In genomic region chr6:138403801-138404665, GRCh38 we compare ENCODE assay signal across 1 cellular context.
A peak's percentile ranks its signal among the peaks of the same experiment; 100 is the strongest.
TF ChIP-seq lines count a peak whose summit lies in the region.

HEBP2 (plus strand) TSS chr6:138404223; CDS start chr6:138404496, 273 bp downstream.

TF ChIP-seq in HepG2, 621 proteins besides CTCF, POLR2A, EP300 and RAD21 (continued from another document):
- TF ChIP-seq RFXAP (CRISPR knock-in tag; IDR thresholded peaks at IDR 0.05; ENCODE audit: borderline replicate concordance) (peak; percentile 90), ZZZ3 (CRISPR knock-in tag; IDR thresholded peaks at IDR 0.05; ENCODE audit: borderline replicate concordance) (peak; percentile 50; the same call in 1 of the 2 replicates), ZFP62 (CRISPR knock-in tag; IDR thresholded peaks at IDR 0.05) (0 out of 2 replicates have a peak, but pooled peaks have one; percentile 65), ZNF549 (CRISPR knock-in tag; IDR thresholded peaks at IDR 0.05) (peak; percentile 73), ZFP36 (IDR thresholded peaks at IDR 0.05; ENCODE audit: borderline replicate concordance, low read depth, low read length, partially characterized antibody) (no peak), JUN (CRISPR knock-in tag; IDR thresholded peaks at IDR 0.05) (peak; percentile 38; the same call in 1 of the 2 replicates), JARID2 (CRISPR knock-in tag; IDR thresholded peaks at IDR 0.05; ENCODE audit: insufficient replicate concordance) (no peak), ZKSCAN1 (IDR thresholded peaks at IDR 0.05; ENCODE audit: low read length) (0 out of 2 replicates have a peak, but pooled peaks have one; percentile 11), ZBTB21 (CRISPR knock-in tag; IDR thresholded peaks at IDR 0.05) (no peak), TFAP4 (IDR thresholded peaks at IDR 0.05; ENCODE audit: borderline replicate concordance, low read depth) (peak; percentile 90; the same call in 1 of the 2 replicates), ZNF383 (CRISPR knock-in tag; IDR thresholded peaks at IDR 0.05; ENCODE audit: borderline replicate concordance) (peak; percentile 63; the same call in 1 of the 2 replicates), ZNF781 (CRISPR knock-in tag; IDR thresholded peaks at IDR 0.05; ENCODE audit: borderline replicate concordance, not compliant biosample characterization) (no peak), RFX3 (CRISPR knock-in tag; IDR thresholded peaks at IDR 0.05) (no peak), ZNF44 (CRISPR knock-in tag; IDR thresholded peaks at IDR 0.05) (no peak), HOMEZ (CRISPR knock-in tag; IDR thresholded peaks at IDR 0.05; ENCODE audit: low read depth) (peak; percentile 79; the same call in 1 of the 2 replicates)
- TF ChIP-seq, protein P1, sequence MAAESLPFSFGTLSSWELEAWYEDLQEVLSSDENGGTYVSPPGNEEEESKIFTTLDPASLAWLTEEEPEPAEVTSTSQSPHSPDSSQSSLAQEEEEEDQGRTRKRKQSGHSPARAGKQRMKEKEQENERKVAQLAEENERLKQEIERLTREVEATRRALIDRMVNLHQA (CRISPR knock-in tag; IDR thresholded peaks at IDR 0.05) = no peak
- TF ChIP-seq, protein P2, sequence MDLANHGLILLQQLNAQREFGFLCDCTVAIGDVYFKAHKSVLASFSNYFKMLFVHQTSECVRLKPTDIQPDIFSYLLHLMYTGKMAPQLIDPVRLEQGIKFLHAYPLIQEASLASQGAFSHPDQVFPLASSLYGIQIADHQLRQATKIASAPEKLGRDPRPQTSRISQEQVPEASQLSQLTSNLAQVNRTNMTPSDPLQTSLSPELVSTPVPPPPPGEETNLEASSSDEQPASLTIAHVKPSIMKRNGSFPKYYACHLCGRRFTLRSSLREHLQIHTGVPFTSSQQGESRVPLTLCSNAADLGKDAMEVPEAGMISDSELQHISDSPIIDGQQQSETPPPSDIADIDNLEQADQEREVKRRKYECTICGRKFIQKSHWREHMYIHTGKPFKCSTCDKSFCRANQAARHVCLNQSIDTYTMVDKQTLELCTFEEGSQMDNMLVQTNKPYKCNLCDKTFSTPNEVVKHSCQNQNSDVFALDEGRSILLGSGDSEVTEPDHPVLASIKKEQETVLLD (CRISPR knock-in tag; IDR thresholded peaks at IDR 0.05; ENCODE audit: low read depth) = peak; percentile 49; the same call in 1 of the 2 replicates
- TF ChIP-seq, protein P3, sequence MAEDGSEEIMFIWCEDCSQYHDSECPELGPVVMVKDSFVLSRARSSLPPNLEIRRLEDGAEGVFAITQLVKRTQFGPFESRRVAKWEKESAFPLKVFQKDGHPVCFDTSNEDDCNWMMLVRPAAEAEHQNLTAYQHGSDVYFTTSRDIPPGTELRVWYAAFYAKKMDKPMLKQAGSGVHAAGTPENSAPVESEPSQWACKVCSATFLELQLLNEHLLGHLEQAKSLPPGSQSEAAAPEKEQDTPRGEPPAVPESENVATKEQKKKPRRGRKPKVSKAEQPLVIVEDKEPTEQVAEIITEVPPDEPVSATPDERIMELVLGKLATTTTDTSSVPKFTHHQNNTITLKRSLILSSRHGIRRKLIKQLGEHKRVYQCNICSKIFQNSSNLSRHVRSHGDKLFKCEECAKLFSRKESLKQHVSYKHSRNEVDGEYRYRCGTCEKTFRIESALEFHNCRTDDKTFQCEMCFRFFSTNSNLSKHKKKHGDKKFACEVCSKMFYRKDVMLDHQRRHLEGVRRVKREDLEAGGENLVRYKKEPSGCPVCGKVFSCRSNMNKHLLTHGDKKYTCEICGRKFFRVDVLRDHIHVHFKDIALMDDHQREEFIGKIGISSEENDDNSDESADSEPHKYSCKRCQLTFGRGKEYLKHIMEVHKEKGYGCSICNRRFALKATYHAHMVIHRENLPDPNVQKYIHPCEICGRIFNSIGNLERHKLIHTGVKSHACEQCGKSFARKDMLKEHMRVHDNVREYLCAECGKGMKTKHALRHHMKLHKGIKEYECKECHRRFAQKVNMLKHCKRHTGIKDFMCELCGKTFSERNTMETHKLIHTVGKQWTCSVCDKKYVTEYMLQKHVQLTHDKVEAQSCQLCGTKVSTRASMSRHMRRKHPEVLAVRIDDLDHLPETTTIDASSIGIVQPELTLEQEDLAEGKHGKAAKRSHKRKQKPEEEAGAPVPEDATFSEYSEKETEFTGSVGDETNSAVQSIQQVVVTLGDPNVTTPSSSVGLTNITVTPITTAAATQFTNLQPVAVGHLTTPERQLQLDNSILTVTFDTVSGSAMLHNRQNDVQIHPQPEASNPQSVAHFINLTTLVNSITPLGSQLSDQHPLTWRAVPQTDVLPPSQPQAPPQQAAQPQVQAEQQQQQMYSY (CRISPR knock-in tag; IDR thresholded peaks at IDR 0.05) = peak; percentile 62; the same call in 1 of the 2 replicates
- TF ChIP-seq, protein P4, sequence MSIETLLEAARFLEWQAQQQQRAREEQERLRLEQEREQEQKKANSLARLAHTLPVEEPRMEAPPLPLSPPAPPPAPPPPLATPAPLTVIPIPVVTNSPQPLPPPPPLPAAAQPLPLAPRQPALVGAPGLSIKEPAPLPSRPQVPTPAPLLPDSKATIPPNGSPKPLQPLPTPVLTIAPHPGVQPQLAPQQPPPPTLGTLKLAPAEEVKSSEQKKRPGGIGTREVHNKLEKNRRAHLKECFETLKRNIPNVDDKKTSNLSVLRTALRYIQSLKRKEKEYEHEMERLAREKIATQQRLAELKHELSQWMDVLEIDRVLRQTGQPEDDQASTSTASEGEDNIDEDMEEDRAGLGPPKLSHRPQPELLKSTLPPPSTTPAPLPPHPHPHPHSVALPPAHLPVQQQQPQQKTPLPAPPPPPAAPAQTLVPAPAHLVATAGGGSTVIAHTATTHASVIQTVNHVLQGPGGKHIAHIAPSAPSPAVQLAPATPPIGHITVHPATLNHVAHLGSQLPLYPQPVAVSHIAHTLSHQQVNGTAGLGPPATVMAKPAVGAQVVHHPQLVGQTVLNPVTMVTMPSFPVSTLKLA (IDR thresholded peaks at IDR 0.05) = peak; percentile 43
